Comparison of ENCODE assay signal across 1 cellular context in the genomic region with DNA sequence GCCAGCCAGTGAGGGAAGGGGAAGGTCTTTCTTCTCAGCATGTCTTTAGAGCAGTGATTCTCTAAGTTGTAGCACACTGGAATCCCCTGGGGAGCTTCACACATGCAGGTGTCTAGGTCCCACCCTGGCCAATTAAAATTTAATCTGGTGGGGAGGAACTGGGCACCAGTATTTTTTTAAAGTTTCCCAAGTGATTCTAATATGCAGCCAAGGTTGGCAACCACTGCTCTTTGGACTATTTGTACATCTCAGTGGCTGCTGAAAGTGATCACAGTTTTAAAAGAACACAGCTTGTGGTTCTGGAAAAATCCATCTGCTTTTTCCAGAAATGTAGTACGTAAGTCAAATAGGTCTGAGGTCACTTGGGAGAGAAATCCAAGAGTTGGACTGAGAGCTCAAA.
TF ChIP-seq lines count a peak whose summit lies in the region.

No MANE protein-coding gene starts in this region.

TF ChIP-seq in GM23338, 12 proteins besides CTCF, POLR2A, EP300 and RAD21 (continued from another document):
- TF ChIP-seq, protein P1, sequence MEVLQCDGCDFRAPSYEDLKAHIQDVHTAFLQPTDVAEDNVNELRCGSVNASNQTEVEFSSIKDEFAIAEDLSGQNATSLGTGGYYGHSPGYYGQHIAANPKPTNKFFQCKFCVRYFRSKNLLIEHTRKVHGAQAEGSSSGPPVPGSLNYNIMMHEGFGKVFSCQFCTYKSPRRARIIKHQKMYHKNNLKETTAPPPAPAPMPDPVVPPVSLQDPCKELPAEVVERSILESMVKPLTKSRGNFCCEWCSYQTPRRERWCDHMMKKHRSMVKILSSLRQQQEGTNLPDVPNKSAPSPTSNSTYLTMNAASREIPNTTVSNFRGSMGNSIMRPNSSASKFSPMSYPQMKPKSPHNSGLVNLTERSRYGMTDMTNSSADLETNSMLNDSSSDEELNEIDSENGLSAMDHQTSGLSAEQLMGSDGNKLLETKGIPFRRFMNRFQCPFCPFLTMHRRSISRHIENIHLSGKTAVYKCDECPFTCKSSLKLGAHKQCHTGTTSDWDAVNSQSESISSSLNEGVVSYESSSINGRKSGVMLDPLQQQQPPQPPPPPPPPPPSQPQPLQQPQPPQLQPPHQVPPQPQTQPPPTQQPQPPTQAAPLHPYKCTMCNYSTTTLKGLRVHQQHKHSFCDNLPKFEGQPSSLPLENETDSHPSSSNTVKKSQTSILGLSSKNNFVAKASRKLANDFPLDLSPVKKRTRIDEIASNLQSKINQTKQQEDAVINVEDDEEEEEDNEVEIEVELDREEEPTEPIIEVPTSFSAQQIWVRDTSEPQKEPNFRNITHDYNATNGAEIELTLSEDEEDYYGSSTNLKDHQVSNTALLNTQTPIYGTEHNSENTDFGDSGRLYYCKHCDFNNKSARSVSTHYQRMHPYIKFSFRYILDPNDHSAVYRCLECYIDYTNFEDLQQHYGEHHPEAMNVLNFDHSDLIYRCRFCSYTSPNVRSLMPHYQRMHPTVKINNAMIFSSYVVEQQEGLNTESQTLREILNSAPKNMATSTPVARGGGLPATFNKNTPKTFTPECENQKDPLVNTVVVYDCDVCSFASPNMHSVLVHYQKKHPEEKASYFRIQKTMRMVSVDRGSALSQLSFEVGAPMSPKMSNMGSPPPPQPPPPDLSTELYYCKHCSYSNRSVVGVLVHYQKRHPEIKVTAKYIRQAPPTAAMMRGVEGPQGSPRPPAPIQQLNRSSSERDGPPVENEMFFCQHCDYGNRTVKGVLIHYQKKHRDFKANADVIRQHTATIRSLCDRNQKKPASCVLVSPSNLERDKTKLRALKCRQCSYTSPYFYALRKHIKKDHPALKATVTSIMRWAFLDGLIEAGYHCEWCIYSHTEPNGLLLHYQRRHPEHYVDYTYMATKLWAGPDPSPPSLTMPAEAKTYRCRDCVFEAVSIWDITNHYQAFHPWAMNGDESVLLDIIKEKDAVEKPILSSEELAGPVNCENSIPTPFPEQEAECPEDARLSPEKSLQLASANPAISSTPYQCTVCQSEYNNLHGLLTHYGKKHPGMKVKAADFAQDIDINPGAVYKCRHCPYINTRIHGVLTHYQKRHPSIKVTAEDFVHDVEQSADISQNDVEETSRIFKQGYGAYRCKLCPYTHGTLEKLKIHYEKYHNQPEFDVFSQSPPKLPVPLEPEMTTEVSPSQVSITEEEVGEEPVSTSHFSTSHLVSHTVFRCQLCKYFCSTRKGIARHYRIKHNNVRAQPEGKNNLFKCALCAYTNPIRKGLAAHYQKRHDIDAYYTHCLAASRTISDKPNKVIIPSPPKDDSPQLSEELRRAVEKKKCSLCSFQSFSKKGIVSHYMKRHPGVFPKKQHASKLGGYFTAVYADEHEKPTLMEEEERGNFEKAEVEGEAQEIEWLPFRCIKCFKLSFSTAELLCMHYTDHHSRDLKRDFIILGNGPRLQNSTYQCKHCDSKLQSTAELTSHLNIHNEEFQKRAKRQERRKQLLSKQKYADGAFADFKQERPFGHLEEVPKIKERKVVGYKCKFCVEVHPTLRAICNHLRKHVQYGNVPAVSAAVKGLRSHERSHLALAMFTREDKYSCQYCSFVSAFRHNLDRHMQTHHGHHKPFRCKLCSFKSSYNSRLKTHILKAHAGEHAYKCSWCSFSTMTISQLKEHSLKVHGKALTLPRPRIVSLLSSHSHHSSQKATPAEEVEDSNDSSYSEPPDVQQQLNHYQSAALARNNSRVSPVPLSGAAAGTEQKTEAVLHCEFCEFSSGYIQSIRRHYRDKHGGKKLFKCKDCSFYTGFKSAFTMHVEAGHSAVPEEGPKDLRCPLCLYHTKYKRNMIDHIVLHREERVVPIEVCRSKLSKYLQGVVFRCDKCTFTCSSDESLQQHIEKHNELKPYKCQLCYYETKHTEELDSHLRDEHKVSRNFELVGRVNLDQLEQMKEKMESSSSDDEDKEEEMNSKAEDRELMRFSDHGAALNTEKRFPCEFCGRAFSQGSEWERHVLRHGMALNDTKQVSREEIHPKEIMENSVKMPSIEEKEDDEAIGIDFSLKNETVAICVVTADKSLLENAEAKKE (CRISPR knock-in tag; IDR thresholded peaks at IDR 0.05) = no peak
- TF ChIP-seq, protein P2, sequence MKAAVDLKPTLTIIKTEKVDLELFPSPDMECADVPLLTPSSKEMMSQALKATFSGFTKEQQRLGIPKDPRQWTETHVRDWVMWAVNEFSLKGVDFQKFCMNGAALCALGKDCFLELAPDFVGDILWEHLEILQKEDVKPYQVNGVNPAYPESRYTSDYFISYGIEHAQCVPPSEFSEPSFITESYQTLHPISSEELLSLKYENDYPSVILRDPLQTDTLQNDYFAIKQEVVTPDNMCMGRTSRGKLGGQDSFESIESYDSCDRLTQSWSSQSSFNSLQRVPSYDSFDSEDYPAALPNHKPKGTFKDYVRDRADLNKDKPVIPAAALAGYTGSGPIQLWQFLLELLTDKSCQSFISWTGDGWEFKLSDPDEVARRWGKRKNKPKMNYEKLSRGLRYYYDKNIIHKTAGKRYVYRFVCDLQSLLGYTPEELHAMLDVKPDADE (IDR thresholded peaks at IDR 0.05) = no peak
